ENCODE assay signal across 20 cellular contexts in the genomic region with DNA sequence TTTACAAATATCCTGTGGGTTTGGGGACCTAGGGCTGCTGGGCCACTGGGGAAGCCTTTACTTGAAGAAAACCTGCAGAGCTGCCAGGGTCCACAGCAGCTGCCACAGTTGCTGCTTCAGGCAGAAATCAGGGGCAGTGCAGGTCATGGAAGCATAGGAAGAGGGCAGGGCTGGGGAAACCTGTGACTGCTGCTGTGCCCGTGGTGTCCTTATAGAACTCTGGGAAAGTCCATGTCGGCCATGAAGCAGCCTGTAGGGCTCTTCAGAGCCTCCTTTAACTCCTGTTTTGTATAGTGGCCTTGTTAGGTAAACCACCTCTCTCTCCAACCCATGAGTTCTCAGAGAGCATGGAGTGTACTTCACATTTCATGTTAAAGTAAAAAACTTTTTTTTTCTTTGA.
"Had no signal": no experiment of that assay in that cellular context is flagged by ENCODE, and none has a peak within 500 bp of the region (broad histone marks: within the 10 kb centered on the region; RNA-seq: fewer than 3 reads in every experiment).

No MANE protein-coding gene starts in this region.

- H3K9me3 ChIP-seq: prostate gland had no signal

- DNase-seq: activated CD4-positive, alpha-beta T cell treated with anti-CD3 and anti-CD28 coated beads, Interleukin-2, amount 10 ng/mL, durations not matched to agents 7 days and 5 days; activated CD8-positive, alpha-beta T cell treated with anti-CD3 and anti-CD28 coated beads, Interleukin-2, amount 10 ng/mL, durations not matched to agents 7 days and 5 days; activated naive CD4-positive, alpha-beta T cell; adrenal gland; brain microvascular endothelial cell; caudate nucleus; effector memory CD4-positive, alpha-beta T cell; foreskin keratinocyte; kidney; left ventricle myocardium inferior; mammary epithelial cell; midbrain; natural killer cell; spleen; stimulated activated CD4-positive, alpha-beta T cell treated with anti-CD3 and anti-CD28 coated beads, Interleukin-4, amount 100 ng/mL, for 1 hour; T1000; tibial artery had no signal

- H3K4me1 ChIP-seq: ascending aorta, foreskin keratinocyte, prostate gland, spleen, tibial artery had no signal

- ATAC-seq: activated CD8-positive, alpha-beta T cell treated with anti-CD3 and anti-CD28 coated beads, Interleukin-2, amount 10 ng/mL, durations not matched to agents 7 days and 5 days; activated T-helper 17 cell treated with anti-CD3 and anti-CD28 coated beads, Interleukin-2, amount 50 U/mL, for 72 hours; natural killer cell had no signal

- H3K36me3 ChIP-seq: adrenal gland, ascending aorta, brain microvascular endothelial cell, left ventricle myocardium inferior, prostate gland, spleen, tibial artery had no signal

- H3K27ac ChIP-seq: adrenal gland, ascending aorta, brain microvascular endothelial cell, foreskin keratinocyte, left ventricle myocardium inferior, prostate gland, spleen, tibial artery had no signal

- H3K27me3 ChIP-seq: adrenal gland, ascending aorta, brain microvascular endothelial cell, foreskin keratinocyte, spleen, tibial artery had no signal

- H3K4me3 ChIP-seq: adrenal gland, ascending aorta, left ventricle myocardium inferior, prostate gland, spleen, tibial artery had no signal
